Comparison of ENCODE assay signal across 1 cellular context in the genomic region with DNA sequence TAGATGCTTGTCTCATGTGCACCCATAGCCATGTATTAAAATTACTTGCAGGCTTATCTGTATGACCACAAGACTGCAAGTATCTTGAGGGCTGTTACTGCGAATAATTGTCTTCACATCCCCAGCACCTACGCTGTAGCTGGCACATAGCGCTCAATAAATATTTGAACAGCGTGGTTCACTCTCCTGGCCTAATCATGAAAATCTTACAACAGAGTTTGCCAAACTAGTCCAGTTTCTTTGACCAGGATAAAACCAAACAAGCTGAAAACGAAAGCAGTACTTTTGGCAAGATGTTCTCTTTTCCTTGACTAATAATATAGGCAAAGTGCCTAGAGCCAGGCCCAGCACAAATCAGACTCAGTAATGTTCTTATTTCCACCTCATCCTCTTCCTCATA.
TF ChIP-seq lines count a peak whose summit lies in the region.

No MANE protein-coding gene starts in this region.

TF ChIP-seq in HepG2, 621 proteins besides CTCF, POLR2A, EP300 and RAD21 (continued from another document and continues in another):
- TF ChIP-seq, protein P1, sequence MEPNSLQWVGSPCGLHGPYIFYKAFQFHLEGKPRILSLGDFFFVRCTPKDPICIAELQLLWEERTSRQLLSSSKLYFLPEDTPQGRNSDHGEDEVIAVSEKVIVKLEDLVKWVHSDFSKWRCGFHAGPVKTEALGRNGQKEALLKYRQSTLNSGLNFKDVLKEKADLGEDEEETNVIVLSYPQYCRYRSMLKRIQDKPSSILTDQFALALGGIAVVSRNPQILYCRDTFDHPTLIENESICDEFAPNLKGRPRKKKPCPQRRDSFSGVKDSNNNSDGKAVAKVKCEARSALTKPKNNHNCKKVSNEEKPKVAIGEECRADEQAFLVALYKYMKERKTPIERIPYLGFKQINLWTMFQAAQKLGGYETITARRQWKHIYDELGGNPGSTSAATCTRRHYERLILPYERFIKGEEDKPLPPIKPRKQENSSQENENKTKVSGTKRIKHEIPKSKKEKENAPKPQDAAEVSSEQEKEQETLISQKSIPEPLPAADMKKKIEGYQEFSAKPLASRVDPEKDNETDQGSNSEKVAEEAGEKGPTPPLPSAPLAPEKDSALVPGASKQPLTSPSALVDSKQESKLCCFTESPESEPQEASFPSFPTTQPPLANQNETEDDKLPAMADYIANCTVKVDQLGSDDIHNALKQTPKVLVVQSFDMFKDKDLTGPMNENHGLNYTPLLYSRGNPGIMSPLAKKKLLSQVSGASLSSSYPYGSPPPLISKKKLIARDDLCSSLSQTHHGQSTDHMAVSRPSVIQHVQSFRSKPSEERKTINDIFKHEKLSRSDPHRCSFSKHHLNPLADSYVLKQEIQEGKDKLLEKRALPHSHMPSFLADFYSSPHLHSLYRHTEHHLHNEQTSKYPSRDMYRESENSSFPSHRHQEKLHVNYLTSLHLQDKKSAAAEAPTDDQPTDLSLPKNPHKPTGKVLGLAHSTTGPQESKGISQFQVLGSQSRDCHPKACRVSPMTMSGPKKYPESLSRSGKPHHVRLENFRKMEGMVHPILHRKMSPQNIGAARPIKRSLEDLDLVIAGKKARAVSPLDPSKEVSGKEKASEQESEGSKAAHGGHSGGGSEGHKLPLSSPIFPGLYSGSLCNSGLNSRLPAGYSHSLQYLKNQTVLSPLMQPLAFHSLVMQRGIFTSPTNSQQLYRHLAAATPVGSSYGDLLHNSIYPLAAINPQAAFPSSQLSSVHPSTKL (CRISPR knock-in tag; IDR thresholded peaks at IDR 0.05), result 0 out of 2 replicates have a peak, but pooled peaks have one; percentile 31
- TF ChIP-seq, protein P2, sequence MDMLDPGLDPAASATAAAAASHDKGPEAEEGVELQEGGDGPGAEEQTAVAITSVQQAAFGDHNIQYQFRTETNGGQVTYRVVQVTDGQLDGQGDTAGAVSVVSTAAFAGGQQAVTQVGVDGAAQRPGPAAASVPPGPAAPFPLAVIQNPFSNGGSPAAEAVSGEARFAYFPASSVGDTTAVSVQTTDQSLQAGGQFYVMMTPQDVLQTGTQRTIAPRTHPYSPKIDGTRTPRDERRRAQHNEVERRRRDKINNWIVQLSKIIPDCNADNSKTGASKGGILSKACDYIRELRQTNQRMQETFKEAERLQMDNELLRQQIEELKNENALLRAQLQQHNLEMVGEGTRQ (IDR thresholded peaks at IDR 0.05; ENCODE audit: low read depth, low read length), result no peak
- TF ChIP-seq, protein P2 (CRISPR knock-in tag; IDR thresholded peaks at IDR 0.05; ENCODE audit: borderline replicate concordance), result no peak
- TF ChIP-seq, protein P3, sequence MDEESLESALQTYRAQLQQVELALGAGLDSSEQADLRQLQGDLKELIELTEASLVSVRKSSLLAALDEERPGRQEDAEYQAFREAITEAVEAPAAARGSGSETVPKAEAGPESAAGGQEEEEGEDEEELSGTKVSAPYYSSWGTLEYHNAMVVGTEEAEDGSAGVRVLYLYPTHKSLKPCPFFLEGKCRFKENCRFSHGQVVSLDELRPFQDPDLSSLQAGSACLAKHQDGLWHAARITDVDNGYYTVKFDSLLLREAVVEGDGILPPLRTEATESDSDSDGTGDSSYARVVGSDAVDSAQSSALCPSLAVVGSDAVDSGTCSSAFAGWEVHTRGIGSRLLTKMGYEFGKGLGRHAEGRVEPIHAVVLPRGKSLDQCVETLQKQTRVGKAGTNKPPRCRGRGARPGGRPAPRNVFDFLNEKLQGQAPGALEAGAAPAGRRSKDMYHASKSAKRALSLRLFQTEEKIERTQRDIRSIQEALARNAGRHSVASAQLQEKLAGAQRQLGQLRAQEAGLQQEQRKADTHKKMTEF (CRISPR knock-in tag; IDR thresholded peaks at IDR 0.05), result 0 out of 2 replicates have a peak, but pooled peaks have one; percentile 18
- TF ChIP-seq FOSL2 (CRISPR knock-in tag; IDR thresholded peaks at IDR 0.05) (0 out of 2 replicates have a peak, but pooled peaks have one; percentile 10), FOXA1 (IDR thresholded peaks at IDR 0.05) (no peak), FOXA1 (CRISPR knock-in tag; IDR thresholded peaks at IDR 0.05) (0 out of 2 replicates have a peak, but pooled peaks have one; percentile 5), ZNF549 (CRISPR knock-in tag; IDR thresholded peaks at IDR 0.05) (no peak), ZNF292 (CRISPR knock-in tag; IDR thresholded peaks at IDR 0.05; ENCODE audit: borderline replicate concordance, low read depth) (no peak), SOX13 (IDR thresholded peaks at IDR 0.05) (no peak), SOX13 (CRISPR knock-in tag; conservative IDR thresholded peaks at IDR 0.05 in 1 of 2, IDR thresholded peaks at IDR 0.05 in 1 of 2) (peak in 1 of 2 experiments; percentile 41; a peak in 2 of 4 replicates), RBFOX2 (IDR thresholded peaks at IDR 0.05; ENCODE audit: low read depth, low read length) (no peak), SOX5 (CRISPR knock-in tag; IDR thresholded peaks at IDR 0.05; ENCODE audit: borderline replicate concordance) (peak; percentile 28; the same call in 1 of the 2 replicates), ZNF205 (CRISPR knock-in tag; IDR thresholded peaks at IDR 0.05) (peak; percentile 97), ZNF20 (CRISPR knock-in tag; IDR thresholded peaks at IDR 0.05) (no peak), GATAD2A (CRISPR knock-in tag; IDR thresholded peaks at IDR 0.05) (peak; percentile 32; the same call in 1 of the 2 replicates), KAT7 (CRISPR knock-in tag; IDR thresholded peaks at IDR 0.05; ENCODE audit: borderline replicate concordance) (no peak), MEF2D (CRISPR knock-in tag; IDR thresholded peaks at IDR 0.05) (0 out of 2 replicates have a peak, but pooled peaks have one; percentile 19), ZKSCAN8 (CRISPR knock-in tag; IDR thresholded peaks at IDR 0.05; ENCODE audit: borderline replicate concordance) (no peak), ZNF644 (CRISPR knock-in tag; IDR thresholded peaks at IDR 0.05; ENCODE audit: low read depth) (0 out of 2 replicates have a peak, but pooled peaks have one; percentile 29), ZNF569 (CRISPR knock-in tag; IDR thresholded peaks at IDR 0.05; ENCODE audit: borderline replicate concordance) (no peak), RCOR2 (CRISPR knock-in tag; IDR thresholded peaks at IDR 0.05) (no peak), KAT2B (IDR thresholded peaks at IDR 0.05; ENCODE audit: borderline replicate concordance, low read depth, low read length) (no peak), FOXP1 (IDR thresholded peaks at IDR 0.05) (no peak), FOXP1 (CRISPR knock-in tag; IDR thresholded peaks at IDR 0.05) (0 out of 2 replicates have a peak, but pooled peaks have one; percentile 6), FOXA3 (CRISPR knock-in tag; IDR thresholded peaks at IDR 0.05) (peak; percentile 32; the same call in 1 of the 2 replicates), ZNF629 (CRISPR knock-in tag; conservative IDR thresholded peaks at IDR 0.05) (no peak), ZNF101 (CRISPR knock-in tag; IDR thresholded peaks at IDR 0.05; ENCODE audit: borderline replicate concordance, low read depth) (no peak), ZFP36L1 (CRISPR knock-in tag; IDR thresholded peaks at IDR 0.05) (no peak), ZNF441 (CRISPR knock-in tag; IDR thresholded peaks at IDR 0.05; ENCODE audit: borderline replicate concordance) (no peak), ZNF367 (CRISPR knock-in tag; IDR thresholded peaks at IDR 0.05; ENCODE audit: borderline replicate concordance) (no peak), ZNF124 (CRISPR knock-in tag; IDR thresholded peaks at IDR 0.05) (peak; percentile 43; the same call in 1 of the 2 replicates), TCF12 (IDR thresholded peaks at IDR 0.05) (no peak), TCF12 (CRISPR knock-in tag; IDR thresholded peaks at IDR 0.05) (no peak), SOX6 (IDR thresholded peaks at IDR 0.05) (no peak), SOX6 (CRISPR knock-in tag; IDR thresholded peaks at IDR 0.05) (peak; percentile 6; the same call in 1 of the 2 replicates), SAP130 (CRISPR knock-in tag; IDR thresholded peaks at IDR 0.05; ENCODE audit: low read depth) (no peak), GFI1 (CRISPR knock-in tag; IDR thresholded peaks at IDR 0.05; ENCODE audit: borderline replicate concordance) (no peak)
- TF ChIP-seq, protein P4, sequence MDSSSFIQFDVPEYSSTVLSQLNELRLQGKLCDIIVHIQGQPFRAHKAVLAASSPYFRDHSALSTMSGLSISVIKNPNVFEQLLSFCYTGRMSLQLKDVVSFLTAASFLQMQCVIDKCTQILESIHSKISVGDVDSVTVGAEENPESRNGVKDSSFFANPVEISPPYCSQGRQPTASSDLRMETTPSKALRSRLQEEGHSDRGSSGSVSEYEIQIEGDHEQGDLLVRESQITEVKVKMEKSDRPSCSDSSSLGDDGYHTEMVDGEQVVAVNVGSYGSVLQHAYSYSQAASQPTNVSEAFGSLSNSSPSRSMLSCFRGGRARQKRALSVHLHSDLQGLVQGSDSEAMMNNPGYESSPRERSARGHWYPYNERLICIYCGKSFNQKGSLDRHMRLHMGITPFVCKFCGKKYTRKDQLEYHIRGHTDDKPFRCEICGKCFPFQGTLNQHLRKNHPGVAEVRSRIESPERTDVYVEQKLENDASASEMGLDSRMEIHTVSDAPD (CRISPR knock-in tag; IDR thresholded peaks at IDR 0.05), result peak; percentile 79
- TF ChIP-seq, protein P5, sequence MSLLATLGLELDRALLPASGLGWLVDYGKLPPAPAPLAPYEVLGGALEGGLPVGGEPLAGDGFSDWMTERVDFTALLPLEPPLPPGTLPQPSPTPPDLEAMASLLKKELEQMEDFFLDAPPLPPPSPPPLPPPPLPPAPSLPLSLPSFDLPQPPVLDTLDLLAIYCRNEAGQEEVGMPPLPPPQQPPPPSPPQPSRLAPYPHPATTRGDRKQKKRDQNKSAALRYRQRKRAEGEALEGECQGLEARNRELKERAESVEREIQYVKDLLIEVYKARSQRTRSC (CRISPR knock-in tag; IDR thresholded peaks at IDR 0.05; ENCODE audit: low read depth), result no peak
- TF ChIP-seq, protein P6, sequence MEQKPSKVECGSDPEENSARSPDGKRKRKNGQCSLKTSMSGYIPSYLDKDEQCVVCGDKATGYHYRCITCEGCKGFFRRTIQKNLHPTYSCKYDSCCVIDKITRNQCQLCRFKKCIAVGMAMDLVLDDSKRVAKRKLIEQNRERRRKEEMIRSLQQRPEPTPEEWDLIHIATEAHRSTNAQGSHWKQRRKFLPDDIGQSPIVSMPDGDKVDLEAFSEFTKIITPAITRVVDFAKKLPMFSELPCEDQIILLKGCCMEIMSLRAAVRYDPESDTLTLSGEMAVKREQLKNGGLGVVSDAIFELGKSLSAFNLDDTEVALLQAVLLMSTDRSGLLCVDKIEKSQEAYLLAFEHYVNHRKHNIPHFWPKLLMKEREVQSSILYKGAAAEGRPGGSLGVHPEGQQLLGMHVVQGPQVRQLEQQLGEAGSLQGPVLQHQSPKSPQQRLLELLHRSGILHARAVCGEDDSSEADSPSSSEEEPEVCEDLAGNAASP (CRISPR knock-in tag; IDR thresholded peaks at IDR 0.05; ENCODE audit: borderline replicate concordance), result no peak
- TF ChIP-seq, protein P7, sequence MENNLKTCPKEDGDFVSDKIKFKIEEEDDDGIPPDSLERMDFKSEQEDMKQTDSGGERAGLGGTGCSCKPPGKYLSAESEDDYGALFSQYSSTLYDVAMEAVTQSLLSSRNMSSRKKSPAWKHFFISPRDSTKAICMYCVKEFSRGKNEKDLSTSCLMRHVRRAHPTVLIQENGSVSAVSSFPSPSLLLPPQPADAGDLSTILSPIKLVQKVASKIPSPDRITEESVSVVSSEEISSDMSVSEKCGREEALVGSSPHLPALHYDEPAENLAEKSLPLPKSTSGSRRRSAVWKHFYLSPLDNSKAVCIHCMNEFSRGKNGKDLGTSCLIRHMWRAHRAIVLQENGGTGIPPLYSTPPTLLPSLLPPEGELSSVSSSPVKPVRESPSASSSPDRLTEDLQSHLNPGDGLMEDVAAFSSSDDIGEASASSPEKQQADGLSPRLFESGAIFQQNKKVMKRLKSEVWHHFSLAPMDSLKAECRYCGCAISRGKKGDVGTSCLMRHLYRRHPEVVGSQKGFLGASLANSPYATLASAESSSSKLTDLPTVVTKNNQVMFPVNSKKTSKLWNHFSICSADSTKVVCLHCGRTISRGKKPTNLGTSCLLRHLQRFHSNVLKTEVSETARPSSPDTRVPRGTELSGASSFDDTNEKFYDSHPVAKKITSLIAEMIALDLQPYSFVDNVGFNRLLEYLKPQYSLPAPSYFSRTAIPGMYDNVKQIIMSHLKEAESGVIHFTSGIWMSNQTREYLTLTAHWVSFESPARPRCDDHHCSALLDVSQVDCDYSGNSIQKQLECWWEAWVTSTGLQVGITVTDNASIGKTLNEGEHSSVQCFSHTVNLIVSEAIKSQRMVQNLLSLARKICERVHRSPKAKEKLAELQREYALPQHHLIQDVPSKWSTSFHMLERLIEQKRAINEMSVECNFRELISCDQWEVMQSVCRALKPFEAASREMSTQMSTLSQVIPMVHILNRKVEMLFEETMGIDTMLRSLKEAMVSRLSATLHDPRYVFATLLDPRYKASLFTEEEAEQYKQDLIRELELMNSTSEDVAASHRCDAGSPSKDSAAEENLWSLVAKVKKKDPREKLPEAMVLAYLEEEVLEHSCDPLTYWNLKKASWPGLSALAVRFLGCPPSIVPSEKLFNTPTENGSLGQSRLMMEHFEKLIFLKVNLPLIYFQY (CRISPR knock-in tag; IDR thresholded peaks at IDR 0.05; ENCODE audit: borderline replicate concordance), result no peak
- TF ChIP-seq, protein P8, sequence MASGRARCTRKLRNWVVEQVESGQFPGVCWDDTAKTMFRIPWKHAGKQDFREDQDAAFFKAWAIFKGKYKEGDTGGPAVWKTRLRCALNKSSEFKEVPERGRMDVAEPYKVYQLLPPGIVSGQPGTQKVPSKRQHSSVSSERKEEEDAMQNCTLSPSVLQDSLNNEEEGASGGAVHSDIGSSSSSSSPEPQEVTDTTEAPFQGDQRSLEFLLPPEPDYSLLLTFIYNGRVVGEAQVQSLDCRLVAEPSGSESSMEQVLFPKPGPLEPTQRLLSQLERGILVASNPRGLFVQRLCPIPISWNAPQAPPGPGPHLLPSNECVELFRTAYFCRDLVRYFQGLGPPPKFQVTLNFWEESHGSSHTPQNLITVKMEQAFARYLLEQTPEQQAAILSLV (CRISPR knock-in tag; IDR thresholded peaks at IDR 0.05; ENCODE audit: borderline replicate concordance), result no peak
- TF ChIP-seq, protein P9, sequence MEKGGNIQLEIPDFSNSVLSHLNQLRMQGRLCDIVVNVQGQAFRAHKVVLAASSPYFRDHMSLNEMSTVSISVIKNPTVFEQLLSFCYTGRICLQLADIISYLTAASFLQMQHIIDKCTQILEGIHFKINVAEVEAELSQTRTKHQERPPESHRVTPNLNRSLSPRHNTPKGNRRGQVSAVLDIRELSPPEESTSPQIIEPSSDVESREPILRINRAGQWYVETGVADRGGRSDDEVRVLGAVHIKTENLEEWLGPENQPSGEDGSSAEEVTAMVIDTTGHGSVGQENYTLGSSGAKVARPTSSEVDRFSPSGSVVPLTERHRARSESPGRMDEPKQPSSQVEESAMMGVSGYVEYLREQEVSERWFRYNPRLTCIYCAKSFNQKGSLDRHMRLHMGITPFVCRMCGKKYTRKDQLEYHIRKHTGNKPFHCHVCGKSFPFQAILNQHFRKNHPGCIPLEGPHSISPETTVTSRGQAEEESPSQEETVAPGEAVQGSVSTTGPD (CRISPR knock-in tag; IDR thresholded peaks at IDR 0.05), result peak; percentile 86
